ENCODE assay signal across 15 cellular contexts in genomic region chr1:234782821-234783220, GRCh38.
DNase-seq lines count a peak whose midpoint lies in the region; TF ChIP-seq lines count a peak whose summit lies in the region.
"Had no signal": no experiment of that assay in that cellular context is flagged by ENCODE, and none has a peak within 500 bp of the region (broad histone marks: within the 10 kb centered on the region; RNA-seq: fewer than 3 reads in every experiment).

No MANE protein-coding gene starts in this region.

- no peak overlapping the region for H2BK120ac ChIP-seq in trophoblast cell (ENCODE audit: insufficient read depth, low read length, poor library complexity)

- TF ChIP-seq CTCF in epithelial cell of esophagus (IDR thresholded peaks at IDR 0.05; ENCODE audit: insufficient read depth, low read depth, low read length, missing control alignments) = no peak
- no peak for TF ChIP-seq CTCF in BE2C (IDR thresholded peaks at IDR 0.05; ENCODE audit: low read depth, low read length)

- no peaks in the 10 kb centered on the region for H3K36me3 ChIP-seq in trophoblast cell (ENCODE audit: control insufficient read depth in 1 of 2, insufficient read depth in 2 of 2, low read length in 2 of 2)
- H3K36me3 ChIP-seq in BE2C = no peaks in the 10 kb centered on the region
- H3K36me3 ChIP-seq: BLaER1 treated with 17β-estradiol and CSF1 and Interleukin-3, amounts not matched to agents 10 nM and 100 nM; left lung; right lobe of liver had no signal

- no peak overlapping the region for H4K8ac ChIP-seq in trophoblast cell (ENCODE audit: low read depth, low read length)

- H3K9me3 ChIP-seq in trophoblast cell (ENCODE audit: insufficient read depth, low read depth, low read length) (peaks cover 4% of the 10 kb centered on the region), BE2C (no peaks in the 10 kb centered on the region)
- H3K9me3 ChIP-seq: left lung, right lobe of liver had no signal

- no peak overlapping the region for H3K23ac ChIP-seq in trophoblast cell (ENCODE audit: low read length)

- WGBS in trophoblast cell (ENCODE audit: extremely low coverage, insufficient coverage, insufficient read length) = no CpG with 5 or more reads among the region's 2 CpGs

- no peak overlapping the region for H4K91ac ChIP-seq in trophoblast cell (ENCODE audit: low read depth, low read length)

- no peaks in the 10 kb centered on the region for H3K27me3 ChIP-seq in trophoblast cell (ENCODE audit: insufficient read depth, low read length)
- H3K27me3 ChIP-seq in BE2C = no peaks in the 10 kb centered on the region
- H3K27me3 ChIP-seq: right lobe of liver had no signal

- no peak overlapping the region for H2AFZ ChIP-seq in trophoblast cell (ENCODE audit: insufficient read depth, low read length, poor library complexity)

- peak; percentile 28 for DNase-seq in G401 (ENCODE audit: low spot score)
- DNase-seq in NAMALWA (ENCODE audit: low spot score) = peak; percentile 14
- peak; percentile 24 for DNase-seq in epithelial cell of esophagus (ENCODE audit: low read depth)
- DNase-seq in trophoblast cell = peak in 1 of 2 donors; percentile 11
- no peak for DNase-seq in occipital lobe (lab: John Stamatoyannopoulos, UW)
- DNase-seq in BE2C = no peak
- no peak for DNase-seq in HCEC 1CT
- DNase-seq: activated effector memory CD4-positive, alpha-beta T cell treated with anti-CD3 and anti-CD28 coated beads, Interleukin-2, amount 50 U/mL, for 16 hours; DMS 273 treated with DMSO at 0.1 percent for 48 hours; effector memory CD8-positive, alpha-beta T cell; KG1; left lung; NCI-H1105 treated with DMSO at 0.1 percent for 48 hours had no signal

- no peak overlapping the region for H3K4me2 ChIP-seq in trophoblast cell (ENCODE audit: low read length)
- H3K4me2 ChIP-seq: BLaER1 treated with 17β-estradiol and CSF1 and Interleukin-3, amounts not matched to agents 10 nM and 100 nM had no signal

- no peak overlapping the region for H2AK5ac ChIP-seq in trophoblast cell (ENCODE audit: low read length)

- H3K4me3 ChIP-seq in epithelial cell of esophagus (ENCODE audit: low read length) (no peak overlapping the region), trophoblast cell (ENCODE audit: low read depth, low read length) (no peak overlapping the region), BE2C (ENCODE audit: low read depth, low read length) (no peak overlapping the region)
- H3K4me3 ChIP-seq: BLaER1 treated with 17β-estradiol and CSF1 and Interleukin-3, amounts not matched to agents 10 nM and 100 nM; left lung; right lobe of liver had no signal

- in situ Hi-C loops in G401 (cut with HindIII; ENCODE audit: low sequenced_read_pairs) = no loop called here

- peaks cover 3 to 10% of the 10 kb centered on the region in 2 experiments for H3K4me1 ChIP-seq in trophoblast cell (ENCODE audit: control insufficient read depth in 1 of 2, insufficient read depth in 2 of 2, low read length in 2 of 2)
- no peaks in the 10 kb centered on the region for H3K4me1 ChIP-seq in BE2C
- H3K4me1 ChIP-seq: right lobe of liver had no signal

- no peak overlapping the region for H3K14ac ChIP-seq in trophoblast cell (ENCODE audit: low read length)

- no peak overlapping the region for H2BK12ac ChIP-seq in trophoblast cell (ENCODE audit: low read length)

- H3K18ac ChIP-seq in trophoblast cell (ENCODE audit: low read length) = no peak overlapping the region

- H3K27ac ChIP-seq in trophoblast cell (ENCODE audit: low read depth, low read length) = peak overlapping the region; percentile 13
- H3K27ac ChIP-seq: BLaER1 treated with 17β-estradiol and CSF1 and Interleukin-3, amounts not matched to agents 10 nM and 100 nM; left lung; right lobe of liver had no signal

- no peak overlapping the region for H3K4ac ChIP-seq in trophoblast cell (ENCODE audit: low read depth, low read length)

- H3K79me2 ChIP-seq in trophoblast cell (ENCODE audit: control insufficient read depth, insufficient read depth, low read length, poor library complexity) = no peaks in the 10 kb centered on the region

- no peak overlapping the region for H2BK5ac ChIP-seq in trophoblast cell (ENCODE audit: low read depth, low read length, poor library complexity)

- H4K12ac ChIP-seq in trophoblast cell (ENCODE audit: low read depth, low read length) = no peak overlapping the region

- no peaks in the 10 kb centered on the region for H3K79me1 ChIP-seq in trophoblast cell (ENCODE audit: low read length)

- H3K9ac ChIP-seq in trophoblast cell (ENCODE audit: low read length) = no peak overlapping the region
- H3K9ac ChIP-seq: BLaER1 treated with 17β-estradiol and CSF1 and Interleukin-3, amounts not matched to agents 10 nM and 100 nM had no signal

Comparison
In these comparisons a context has a peak if more than half of its experiments do, and no peak if none do; other contexts are left out.
1. DNase-seq: peak in G401 (single experiment), NAMALWA (single experiment) and epithelial cell of esophagus (single experiment); none in occipital lobe (single experiment), BE2C (single experiment) and HCEC 1CT (single experiment).